Comparison of ENCODE assay signal across 8 cellular contexts in genomic region chr10:76086571-76087260, GRCh38.
DNase-seq lines count a peak whose midpoint lies in the region; ATAC-seq and TF ChIP-seq lines count a peak whose summit lies in the region.

No MANE protein-coding gene starts in this region.

- no peaks in the 10 kb centered on the region for H3K36me3 ChIP-seq in RWPE2 (ENCODE audit: low read depth)
- no peaks in the 10 kb centered on the region for H3K36me3 ChIP-seq in left ventricle myocardium inferior
- no peaks in the 10 kb centered on the region for H3K36me3 ChIP-seq in spleen

- peaks cover 0 to 2% (median 0%) of the 10 kb centered on the region in 3 donors for H3K27me3 Mint-ChIP-seq in CD14-positive monocyte (ENCODE audit: low read depth in 3 of 3)

- no peak overlapping the region for H3K4me3 ChIP-seq in HL-60 (replicated peaks; ENCODE audit: insufficient read depth, low read length)
- no peak overlapping the region for H3K4me3 ChIP-seq in RWPE2 (ENCODE audit: severe bottlenecking)
- no peak overlapping the region for H3K4me3 ChIP-seq in left ventricle myocardium inferior
- H3K4me3 ChIP-seq in spleen = no peak overlapping the region

- H3K27me3 ChIP-seq in HL-60 (ENCODE audit: insufficient read depth, poor library complexity, severe bottlenecking) (no peaks in the 10 kb centered on the region), RWPE2 (ENCODE audit: insufficient read depth, poor library complexity, severe bottlenecking) (no peaks in the 10 kb centered on the region), left ventricle myocardium inferior (ENCODE audit: low read depth) (no peaks in the 10 kb centered on the region), spleen (replicated peaks in 1 of 7) (no peaks in the 10 kb centered on the region)

- TF ChIP-seq CTCF in HL-60 (IDR thresholded peaks at IDR 0.05; ENCODE audit: insufficient read depth, low read length) = peak; percentile 64
- TF ChIP-seq CTCF in RWPE2 (IDR thresholded peaks at IDR 0.05; ENCODE audit: poor library complexity, severe bottlenecking) = peak; percentile 52
- peak; percentile 39 for TF ChIP-seq CTCF in left ventricle myocardium inferior (IDR thresholded peaks at IDR 0.05; ENCODE audit: borderline replicate concordance)
- TF ChIP-seq CTCF in spleen (IDR thresholded peaks at IDR 0.05 in 8 of 11, conservative IDR thresholded peaks at IDR 0.05 in 3 of 11) = peak in 7 of 11 experiments; percentile 20 to 42 (median 38)
- no peak for TF ChIP-seq CTCF in CD14-positive monocyte (IDR thresholded peaks at IDR 0.05)

- intact Hi-C loops in left ventricle myocardium inferior (cut with micrococcal nuclease) (no loop called here), spleen (cut with DNase I; ENCODE audit: low total_unique reads) (no loop called here), CD14-positive monocyte (cut with micrococcal nuclease) (no loop called here)

- no peak overlapping the region for H3K4me3 Mint-ChIP-seq in CD14-positive monocyte

- ATAC-seq in RWPE2 (ENCODE audit: low read depth) = peak; percentile 57

- H3K4me1 ChIP-seq in RWPE2 (ENCODE audit: insufficient read depth, poor library complexity, severe bottlenecking) (no peaks in the 10 kb centered on the region), left ventricle myocardium inferior (peaks cover 8% of the 10 kb centered on the region), spleen (peaks cover 0 to 10% (median 0%) of the 10 kb centered on the region in 6 donors)

- H3K9me3 ChIP-seq in RWPE2 (ENCODE audit: severe bottlenecking) = no peaks in the 10 kb centered on the region
- H3K9me3 ChIP-seq in left ventricle myocardium inferior (replicated peaks) = no peaks in the 10 kb centered on the region
- no peaks in the 10 kb centered on the region for H3K9me3 ChIP-seq in spleen

- 15 to 24% (median 23%) methylated on average over 11 of the region's 11 CpGs for WGBS in spleen, 5 donors

- peak; percentile 48 for DNase-seq in NCI-H2171 treated with DMSO at 0.1 percent for 48 hours (lab: John Stamatoyannopoulos, UW)
- no peak for DNase-seq in NCI-H2171 (lab: John Stamatoyannopoulos, UW)
- peak in 1 of 2 experiments; percentile 21 for DNase-seq in HL-60 (ENCODE audit: low read depth in 1 of 2, low spot score in 1 of 2)
- DNase-seq in RWPE2 (ENCODE audit: low spot score) = no peak
- no peak for DNase-seq in left ventricle myocardium inferior
- DNase-seq in spleen = no peak
- no peak for DNase-seq in nucleus accumbens (lab: John Stamatoyannopoulos, UW)
- DNase-seq in CD14-positive monocyte (ENCODE audit: low spot score) = no peak

- H3K9me3 Mint-ChIP-seq in CD14-positive monocyte = peaks cover 0 to 3% (median 0%) of the 10 kb centered on the region in 7 donors

- H3K27ac ChIP-seq in HL-60 (replicated peaks) (no peak overlapping the region), RWPE2 (ENCODE audit: poor library complexity, severe bottlenecking) (no peak overlapping the region), left ventricle myocardium inferior (replicated peaks) (no peak overlapping the region), spleen (peak overlapping the region in 4 of 8 donors; percentile 17 to 56 (median 39))

- H3K36me3 Mint-ChIP-seq in CD14-positive monocyte = peaks cover 11 to 16% of the 10 kb centered on the region in 2 donors

- H3K27ac Mint-ChIP-seq in CD14-positive monocyte = peak overlapping the region in 2 of 7 donors; percentile 4 to 65

- H3K4me1 Mint-ChIP-seq in CD14-positive monocyte = no peaks in the 10 kb centered on the region

- no peak for TF ChIP-seq POLR2A in spleen (IDR thresholded peaks at IDR 0.05)
